Comparison of ENCODE assay signal across 10 cellular contexts in genomic region chr18:67243799-67244587, GRCh38.
DNase-seq lines count a peak whose midpoint lies in the region; ATAC-seq and TF ChIP-seq lines count a peak whose summit lies in the region.
"Had no signal": no experiment of that assay in that cellular context is flagged by ENCODE, and none has a peak within 500 bp of the region (broad histone marks: within the 10 kb centered on the region; RNA-seq: fewer than 3 reads in every experiment).

No MANE protein-coding gene starts in this region.

- peak overlapping the region; percentile 82 to 84 for H3K4me3 Mint-ChIP-seq in activated T-cell treated with anti-CD3 and anti-CD28 coated beads, Interleukin-2, amount 50 U/mL, for 72 hours

- peaks cover 9% of the 10 kb centered on the region for H3K4me1 Mint-ChIP-seq in activated T-cell treated with anti-CD3 and anti-CD28 coated beads, Interleukin-2, amount 50 U/mL, for 72 hours (ENCODE audit: low read depth)

- no peaks in the 10 kb centered on the region for H3K36me3 Mint-ChIP-seq in activated T-cell treated with anti-CD3 and anti-CD28 coated beads, Interleukin-2, amount 50 U/mL, for 72 hours (ENCODE audit: insufficient read depth in 2 of 2)

- H3K9ac ChIP-seq in subcutaneous abdominal adipose tissue (ENCODE audit: low read length in 5 of 5), result peak overlapping the region in 3 of 5 donors; percentile 6 to 24 (median 14)

- no peaks in the 10 kb centered on the region for H3K27me3 Mint-ChIP-seq in activated T-cell treated with anti-CD3 and anti-CD28 coated beads, Interleukin-2, amount 50 U/mL, for 72 hours (ENCODE audit: low read depth)

- H3K27ac Mint-ChIP-seq in activated T-cell treated with anti-CD3 and anti-CD28 coated beads, Interleukin-2, amount 50 U/mL, for 72 hours, result peak overlapping the region; percentile 83

- H3K4me3 ChIP-seq in coronary artery, result peak overlapping the region; percentile 52
- peak overlapping the region in 4 of 5 donors; percentile 6 to 51 (median 36) for H3K4me3 ChIP-seq in subcutaneous abdominal adipose tissue (ENCODE audit: low read depth in 1 of 5, low read length in 5 of 5)

- peaks cover 0 to 7% (median 4%) of the 10 kb centered on the region in 5 donors for H3K4me1 ChIP-seq in subcutaneous abdominal adipose tissue (ENCODE audit: control insufficient read depth in 5 of 5, insufficient read depth in 5 of 5, low read length in 5 of 5)

- no peaks in the 10 kb centered on the region for H3K9me3 Mint-ChIP-seq in activated T-cell treated with anti-CD3 and anti-CD28 coated beads, Interleukin-2, amount 50 U/mL, for 72 hours

- no peaks in the 10 kb centered on the region for H3K9me3 ChIP-seq in subcutaneous abdominal adipose tissue (ENCODE audit: control insufficient read depth in 5 of 5, low read length in 5 of 5)

- no peaks in the 10 kb centered on the region for H3K27me3 ChIP-seq in subcutaneous abdominal adipose tissue (ENCODE audit: control insufficient read depth in 5 of 5, insufficient read depth in 4 of 5, low read length in 5 of 5)

- DNase-seq in activated T-cell treated with anti-CD3 and anti-CD28 coated beads, Interleukin-2, amount 50 U/mL, for 72 hours, result peak in 1 of 2 donors; percentile 5
- no peak for DNase-seq in activated T-cell treated with anti-CD3 and anti-CD28 coated beads, Interleukin-2, amount 50 U/mL, for 48 hours
- peak; percentile 32 for DNase-seq in HT1080 (ENCODE audit: low read depth)
- DNase-seq in coronary artery (ENCODE audit: low spot score), result no peak
- DNase-seq in stimulated activated CD4-positive, alpha-beta T cell treated with anti-CD3 and anti-CD28 coated beads, Interleukin-4, amount 100 ng/mL, for 1 hour, result no peak
- DNase-seq: aorta, midbrain had no signal

- TF ChIP-seq CTCF in coronary artery (IDR thresholded peaks at IDR 0.05), result no peak

- H3K27ac ChIP-seq in coronary artery, result no peak overlapping the region
- H3K27ac ChIP-seq in subcutaneous abdominal adipose tissue (ENCODE audit: low read depth, low read length), result no peak overlapping the region

- H3K36me3 ChIP-seq in subcutaneous abdominal adipose tissue (ENCODE audit: control insufficient read depth in 5 of 5, insufficient read depth in 5 of 5, low read length in 5 of 5), result no peaks in the 10 kb centered on the region

- peak in 1 of 2 donors; percentile 54 for ATAC-seq in activated T-cell treated with anti-CD3 and anti-CD28 coated beads, Interleukin-2, amount 50 U/mL, for 72 hours (replicated peaks in 1 of 2)
- ATAC-seq in HG02763 (IDR thresholded peaks at IDR 0.05; ENCODE audit: unreplicated experiment) (no peak), HG03039 (IDR thresholded peaks at IDR 0.05; ENCODE audit: unreplicated experiment) (no peak)
